In the genomic region with DNA sequence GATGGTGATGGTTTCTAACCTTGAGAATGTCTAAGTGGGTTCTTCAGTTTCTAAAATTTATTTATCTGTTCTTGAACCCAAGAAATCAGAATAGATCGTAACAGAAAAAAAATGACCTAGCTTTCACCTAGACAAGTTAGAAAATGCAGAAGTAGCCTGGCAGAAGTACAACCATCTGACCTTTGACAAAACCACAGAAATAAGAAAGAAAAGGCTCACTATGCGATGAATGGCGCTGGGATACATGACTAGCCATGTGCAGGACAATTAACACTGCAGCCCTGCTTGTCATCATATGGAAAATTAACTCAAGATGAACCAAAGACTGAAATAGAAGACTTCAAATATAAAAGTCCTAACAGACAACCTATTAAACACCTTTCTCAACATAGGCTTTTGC, we compare ENCODE assay signal across 5 cellular contexts. TPM values are rescaled to one million over a fixed set of nuclear protein-coding genes. Genes with fewer than 3 reads are reported as not detected.
"Had no signal": no experiment of that assay in that cellular context is flagged by ENCODE, and none has a peak within 500 bp of the region (broad histone marks: within the 10 kb centered on the region; RNA-seq: fewer than 3 reads in every experiment).

No MANE protein-coding gene starts in this region.

RNA-seq across cellular contexts. Expression of a gene that starts 5.7 kb away (rescaled TPM):
- total RNA-seq: M059J, PC-9, Right ventricle myocardium inferior, RPMI7951, SJCRH30 had no signal
